In genomic region chr12:29103539-29103974, GRCh38 we compare ENCODE assay signal across 8 cellular contexts. TPM values are rescaled to one million over a fixed set of nuclear protein-coding genes. Genes with fewer than 3 reads are reported as not detected.
A peak's percentile ranks its signal among the peaks of the same experiment; 100 is the strongest.
DNase-seq lines count a peak whose midpoint lies in the region; ATAC-seq and TF ChIP-seq lines count a peak whose summit lies in the region.

No MANE protein-coding gene starts in this region.

- H4K20me1 ChIP-seq in SK-N-SH (ENCODE audit: insufficient read depth) = no peaks in the 10 kb centered on the region

- peak overlapping the region; percentile 59 for H3K4me3 Mint-ChIP-seq in activated CD4-positive, alpha-beta T cell treated with anti-CD3 and anti-CD28 coated beads, Interleukin-2, amount 10 ng/mL, durations not matched to agents 24 days and 14 days
- peak overlapping the region; percentile 64 to 92 (median 79) for H3K4me3 Mint-ChIP-seq in naive thymus-derived CD8-positive, alpha-beta T cell

- no peaks in the 10 kb centered on the region; a peak in 2 of 4 replicates for H3K4me1 ChIP-seq in SK-N-SH (ENCODE audit: control insufficient read depth in 1 of 2, insufficient read depth in 2 of 2, low read depth in 1 of 2, low read length in 1 of 2)

- H3K4me3 ChIP-seq in SK-N-SH (ENCODE audit: low read depth in 2 of 2, low read length in 1 of 2) = no peak overlapping the region

- H3K27me3 ChIP-seq in SK-N-SH (ENCODE audit: insufficient read depth) = no peaks in the 10 kb centered on the region

- no peak overlapping the region for H3K27ac ChIP-seq in SK-N-SH (ENCODE audit: low read depth in 2 of 2, low read length in 1 of 2)

- H3K9me3 Mint-ChIP-seq in activated CD4-positive, alpha-beta T cell treated with anti-CD3 and anti-CD28 coated beads, Interleukin-2, amount 10 ng/mL, durations not matched to agents 24 days and 14 days = peaks cover 11% of the 10 kb centered on the region
- H3K9me3 Mint-ChIP-seq in naive thymus-derived CD8-positive, alpha-beta T cell = peaks cover 0 to 14% (median 9%) of the 10 kb centered on the region in 9 donors

- H3K4me2 ChIP-seq in SK-N-SH = no peak overlapping the region

- peak overlapping the region; percentile 84 for H3K27ac Mint-ChIP-seq in activated CD4-positive, alpha-beta T cell treated with anti-CD3 and anti-CD28 coated beads, Interleukin-2, amount 10 ng/mL, durations not matched to agents 24 days and 14 days
- peak overlapping the region; percentile 84 to 99 (median 97) for H3K27ac Mint-ChIP-seq in naive thymus-derived CD8-positive, alpha-beta T cell

- peaks cover 7% of the 10 kb centered on the region for H3K27me3 Mint-ChIP-seq in activated CD4-positive, alpha-beta T cell treated with anti-CD3 and anti-CD28 coated beads, Interleukin-2, amount 10 ng/mL, durations not matched to agents 24 days and 14 days
- no peaks in the 10 kb centered on the region for H3K27me3 Mint-ChIP-seq in naive thymus-derived CD8-positive, alpha-beta T cell

- H3K36me3 ChIP-seq in SK-N-SH (replicated peaks in 1 of 2; ENCODE audit: control insufficient read depth in 1 of 2, insufficient read depth in 2 of 2, low read length in 1 of 2) = no peaks in the 10 kb centered on the region

- H3K9ac ChIP-seq in SK-N-SH = no peak overlapping the region

- POLR2A ChIA-PET in naive thymus-derived CD8-positive, alpha-beta T cell (lab: Charles Lee) = interaction anchor here (0.7 to 2.0 kb wide), 4 partner anchors 12 to 1649 kb away, joined by 3 to 5 read pairs (median 3); partner anchors contain the start of gene ERGIC2
- POLR2A ChIA-PET in SK-N-SH (lab: Yijun Ruan, JAX) = no interaction called here

- H3K4me1 Mint-ChIP-seq in activated CD4-positive, alpha-beta T cell treated with anti-CD3 and anti-CD28 coated beads, Interleukin-2, amount 10 ng/mL, durations not matched to agents 24 days and 14 days = peaks cover 31% of the 10 kb centered on the region
- H3K4me1 Mint-ChIP-seq in naive thymus-derived CD8-positive, alpha-beta T cell = peaks cover 20 to 40% (median 35%) of the 10 kb centered on the region in 4 donors

- ATAC-seq in HG03378 (IDR thresholded peaks at IDR 0.05; ENCODE audit: unreplicated experiment) = peak; percentile 99
- peak; percentile 88 to 93 for ATAC-seq in naive thymus-derived CD8-positive, alpha-beta T cell

- H3F3A ChIP-seq in SK-N-SH (replicated peaks; ENCODE audit: insufficient read depth) = no peaks in the 10 kb centered on the region

- no peak for TF ChIP-seq RAD21 in SK-N-SH (IDR thresholded peaks at IDR 0.05; ENCODE audit: low read length)

- TF ChIP-seq EP300 in SK-N-SH (IDR thresholded peaks at IDR 0.05; ENCODE audit: borderline replicate concordance in 1 of 2, low read depth in 1 of 2, low read length in 1 of 2) = no peak

- WGBS in SK-N-SH (ENCODE audit: low lambda C conversion rate) = 82% methylated on average over 5 of the region's 5 CpGs

- CTCF ChIA-PET in SK-N-SH (lab: Yijun Ruan, JAX) = interaction anchor here (1.0 kb wide), 1 partner anchor 214 kb away, joined by 3 read pairs; no protein-coding TSS in a partner anchor

- H3K79me2 ChIP-seq in SK-N-SH (ENCODE audit: insufficient read depth) = no peaks in the 10 kb centered on the region; the same call in 1 of the 2 replicates

- intact Hi-C loops in activated CD4-positive, alpha-beta T cell treated with anti-CD3 and anti-CD28 coated beads, Interleukin-2, amount 10 ng/mL, durations not matched to agents 24 days and 14 days (cut with micrococcal nuclease) = loop anchor here (1.0 to 5.0 kb wide), 6 partner anchors 21 to 1771 kb away; partner anchors contain the start of genes BMAL2 and FAR2

- no peaks in the 10 kb centered on the region for H3K9me3 ChIP-seq in SK-N-SH

- no peaks in the 10 kb centered on the region for H3K9me2 ChIP-seq in SK-N-SH

- peak; percentile 48 for DNase-seq in stimulated activated CD4-positive, alpha-beta T cell treated with anti-CD3 and anti-CD28 coated beads, Interleukin-15, amount 100 ng/mL, for 24 hours
- no peak for DNase-seq in stimulated activated CD4-positive, alpha-beta T cell treated with anti-CD3 and anti-CD28 coated beads, Interleukin-4, amount 100 ng/mL, for 1 hour
- peak; percentile 90 for DNase-seq in activated CD4-positive, alpha-beta T cell treated with anti-CD3 and anti-CD28 coated beads, Interleukin-2, amount 10 ng/mL, durations not matched to agents 24 days and 14 days
- peak in 7 of 10 donors; percentile 15 to 73 (median 51) for DNase-seq in naive thymus-derived CD8-positive, alpha-beta T cell
- DNase-seq in NCI-H1048 (lab: John Stamatoyannopoulos, UW) (no peak), SK-N-SH (no peak), SK-N-DZ (ENCODE audit: low spot score) (no peak)

- no peak overlapping the region for H2AFZ ChIP-seq in SK-N-SH (ENCODE audit: low read depth)

- H3K36me3 Mint-ChIP-seq in activated CD4-positive, alpha-beta T cell treated with anti-CD3 and anti-CD28 coated beads, Interleukin-2, amount 10 ng/mL, durations not matched to agents 24 days and 14 days (ENCODE audit: low read depth) = peaks cover 3% of the 10 kb centered on the region
- H3K36me3 Mint-ChIP-seq in naive thymus-derived CD8-positive, alpha-beta T cell = peaks cover 0 to 8% (median 6%) of the 10 kb centered on the region in 3 donors

- no peak for TF ChIP-seq CTCF in SK-N-SH (IDR thresholded peaks at IDR 0.05)

TF ChIP-seq in SK-N-SH, 30 proteins besides CTCF, POLR2A, EP300 and RAD21:
- no peak for TF ChIP-seq CHD2 (IDR thresholded peaks at IDR 0.05; ENCODE audit: low read length, partially characterized antibody)

RNA-seq across cellular contexts. Expression of gene FAR2, which starts 45.5 kb away (rescaled TPM):
- 4.4 and 5.2 TPM in 2 replicates for total RNA-seq in activated CD4-positive, alpha-beta T cell treated with anti-CD3 and anti-CD28 coated beads, Interleukin-2, amount 10 ng/mL, durations not matched to agents 24 days and 14 days
- under 1 TPM in 1 of 2 experiments, not detected in 1; 0.70 TPM for total RNA-seq in naive thymus-derived CD8-positive, alpha-beta T cell
- under 1 TPM; 0.26 to 0.93 (median 0.50) TPM for polyA plus RNA-seq in naive thymus-derived CD8-positive, alpha-beta T cell
- 7.4 and 7.9 TPM in 2 replicates for polyA plus RNA-seq in SK-N-SH (2012; rRNA removed)
- 7.3 and 7.5 TPM in 2 replicates for polyA plus RNA-seq in SK-N-SH (2012; cell fraction: cytosol; rRNA removed)
- 13.9 and 14.1 TPM in 2 replicates for polyA plus RNA-seq in SK-N-SH (2012; cell fraction: nucleus; rRNA removed)
- polyA plus RNA-seq in SK-N-DZ (2014; cell fraction: cytosol; rRNA removed) = 1.1 and 2.9 TPM in 2 replicates
- 0.08 and 0.44 TPM in 2 replicates for polyA plus RNA-seq in SK-N-DZ (2014; cell fraction: nucleus; rRNA removed)

Comparison
In these comparisons a context has a peak if more than half of its experiments do, and no peak if none do; other contexts are left out.
1. DNase-seq: peak in stimulated activated CD4-positive, alpha-beta T cell treated with anti-CD3 and anti-CD28 coated beads, Interleukin-15, amount 100 ng/mL, for 24 hours (single experiment), activated CD4-positive, alpha-beta T cell treated with anti-CD3 and anti-CD28 coated beads, Interleukin-2, amount 10 ng/mL, durations not matched to agents 24 days and 14 days (single experiment) and naive thymus-derived CD8-positive, alpha-beta T cell (7 of 10); none in stimulated activated CD4-positive, alpha-beta T cell treated with anti-CD3 and anti-CD28 coated beads, Interleukin-4, amount 100 ng/mL, for 1 hour (single experiment), NCI-H1048 (single experiment), SK-N-SH (single experiment) and SK-N-DZ (single experiment).